22 cellular contexts compared by ENCODE assay signal in the genomic region with DNA sequence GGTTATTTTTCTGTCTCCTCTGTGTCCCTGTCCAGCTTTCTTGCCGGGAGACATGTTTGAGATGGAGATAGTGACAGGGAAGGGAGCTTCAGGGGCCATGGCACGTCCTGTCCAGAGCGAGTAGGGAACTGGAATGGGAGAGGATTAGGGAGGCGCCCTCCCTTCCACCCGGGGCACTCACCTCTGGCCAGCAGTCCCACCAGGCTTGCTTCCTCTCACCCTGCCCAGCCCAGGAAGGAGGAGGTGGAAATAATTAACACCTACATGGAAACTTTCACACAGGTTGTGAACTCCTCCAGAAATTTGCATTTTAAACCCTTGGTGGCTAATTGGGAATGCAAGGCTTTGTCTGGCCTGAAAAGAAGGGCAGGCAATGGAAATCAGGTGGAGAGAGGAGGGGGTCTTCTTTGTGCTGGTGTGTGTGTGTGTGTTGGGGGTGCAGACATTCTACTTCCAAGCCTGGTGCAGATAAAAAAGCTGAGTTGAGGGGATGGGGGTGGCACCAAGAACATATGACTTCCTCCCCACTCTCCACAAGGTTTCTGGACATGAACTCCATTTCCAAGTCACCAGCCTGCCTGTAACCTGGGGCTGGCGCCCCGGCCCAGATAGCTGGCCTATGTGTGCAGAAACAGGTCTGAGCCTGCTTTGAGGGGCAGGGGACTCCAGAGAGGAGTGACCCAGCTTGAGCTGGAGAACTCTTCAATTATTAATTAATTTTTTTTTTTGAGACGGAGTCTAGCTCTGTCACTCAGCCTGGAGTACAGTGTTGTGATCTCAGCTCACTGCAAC.
"Had no signal": no experiment of that assay in that cellular context is flagged by ENCODE, and none has a peak within 500 bp of the region (broad histone marks: within the 10 kb centered on the region; RNA-seq: fewer than 3 reads in every experiment).

No MANE protein-coding gene starts in this region.

- ATAC-seq: activated naive CD8-positive, alpha-beta T cell treated with anti-CD3 and anti-CD28 coated beads, Interleukin-2, amount 50 U/mL, for 24 hours; foreskin keratinocyte; psoas muscle; right lobe of liver had no signal

- H3K4me2 ChIP-seq: smooth muscle cell had no signal

- H3K27ac ChIP-seq: foreskin keratinocyte, psoas muscle, right lobe of liver, thoracic aorta had no signal

- H3K36me3 Mint-ChIP-seq: natural killer cell treated with Interleukin-12 subunit alpha and Interleukin-12 subunit beta and Interleukin-15 and Interleukin-18, amount 100 ng/mL, for 72 hours had no signal

- H3K36me3 ChIP-seq: right lobe of liver, thoracic aorta had no signal

- H3K4me1 ChIP-seq: foreskin keratinocyte, psoas muscle, right lobe of liver had no signal

- H3K4me3 ChIP-seq: psoas muscle, right lobe of liver, smooth muscle cell, thoracic aorta had no signal

- H3K27ac Mint-ChIP-seq: activated naive CD4-positive, alpha-beta T cell treated with anti-CD3 and anti-CD28 coated beads for 36 hours; activated naive CD8-positive, alpha-beta T cell treated with anti-CD3 and anti-CD28 coated beads, Interleukin-2, amount 50 U/mL, for 24 hours; activated T-helper 2 cell treated with anti-CD3 and anti-CD28 coated beads, Interferon-gamma antibody, Interleukin-2, Interleukin-4, amounts not matched to agents 10 μg/mL and 5 μg/mL and 100 μg/mL, durations not matched to agents 14 hours and 24 hours and 36 hours; natural killer cell treated with Interleukin-12 subunit alpha and Interleukin-12 subunit beta and Interleukin-15 and Interleukin-18, amount 100 ng/mL, for 72 hours; stimulated activated naive CD8-positive, alpha-beta T cell treated with anti-CD3 and anti-CD28 coated beads, Interleukin-15, Interleukin-2, amounts not matched to agents 100 ng/mL and 50 ng/mL, for 24 hours had no signal

- H3K27me3 ChIP-seq: right lobe of liver had no signal

- DNase-seq: activated CD4-positive, alpha-beta T cell treated with anti-CD3 and anti-CD28 coated beads for 1 hour; activated CD4-positive, alpha-beta T cell treated with anti-CD3 and anti-CD28 coated beads, Interleukin-2, amount 50 U/mL, for 4 hours; activated naive CD4-positive, alpha-beta T cell treated with anti-CD3 and anti-CD28 coated beads for 36 hours; activated naive CD8-positive, alpha-beta T cell treated with anti-CD3 and anti-CD28 coated beads, Interleukin-2, amount 50 U/mL, for 24 hours; activated T-cell treated with anti-CD3 and anti-CD28 coated beads, Interleukin-2, amount 50 U/mL, for 1 hour; aorta; cortex of kidney; effector CD4-positive, alpha-beta T cell; foreskin keratinocyte; glutamatergic neuron; hypothalamus; mesenchymal stem cell; psoas muscle; right lobe of liver; stimulated activated CD4-positive, alpha-beta T cell treated with anti-CD3 and anti-CD28 coated beads, Interleukin-4, amount 100 ng/mL, for 4 hours; stimulated activated CD8-positive, alpha-beta memory T cell treated with anti-CD3 and anti-CD28 coated beads, Interleukin-4, amount 100 ng/mL, for 48 hours; T1000 had no signal

- H3K4me3 Mint-ChIP-seq: activated naive CD4-positive, alpha-beta T cell treated with anti-CD3 and anti-CD28 coated beads for 36 hours; activated naive CD8-positive, alpha-beta T cell treated with anti-CD3 and anti-CD28 coated beads, Interleukin-2, amount 50 U/mL, for 24 hours; natural killer cell treated with Interleukin-12 subunit alpha and Interleukin-12 subunit beta and Interleukin-15 and Interleukin-18, amount 100 ng/mL, for 72 hours; stimulated activated naive CD8-positive, alpha-beta T cell treated with anti-CD3 and anti-CD28 coated beads, Interleukin-15, Interleukin-2, amounts not matched to agents 100 ng/mL and 50 ng/mL, for 24 hours had no signal

- H3K9me3 Mint-ChIP-seq: natural killer cell treated with Interleukin-12 subunit alpha and Interleukin-12 subunit beta and Interleukin-15 and Interleukin-18, amount 100 ng/mL, for 72 hours had no signal

- H3K9me3 ChIP-seq: right lobe of liver, thoracic aorta had no signal
